In genomic region chr9:36037580-36038169, GRCh38 we compare ENCODE assay signal across 8 cellular contexts. TPM values are rescaled to one million over a fixed set of nuclear protein-coding genes. Genes with fewer than 3 reads are reported as not detected.
DNase-seq lines count a peak whose midpoint lies in the region; ATAC-seq lines count a peak whose summit lies in the region.

No MANE protein-coding gene starts in this region.

- peak; percentile 7 for DNase-seq in activated T-cell treated with anti-CD3 and anti-CD28 coated beads for 1 hour (ENCODE audit: low read depth)
- DNase-seq in activated T-cell treated with anti-CD3 and anti-CD28 coated beads, Interleukin-2, amount 50 U/mL, for 48 hours = no peak
- no peak for DNase-seq in SJCRH30
- DNase-seq in effector memory CD4-positive, alpha-beta T cell = no peak
- peak; percentile 30 for DNase-seq in midbrain (lab: John Stamatoyannopoulos, UW)
- no peak for DNase-seq in aorta
- no peak for DNase-seq in NCI-H69 (lab: John Stamatoyannopoulos, UW)

- H3K4me3 ChIP-seq in SJCRH30 (peak overlapping the region; percentile 91), aorta (ENCODE audit: low read length in 2 of 2) (peak overlapping the region; percentile 85 to 90)
- H3K4me3 ChIP-seq in effector memory CD4-positive, alpha-beta T cell (ENCODE audit: insufficient read depth, low read depth, low read length, poor library complexity, severe bottlenecking) = peak overlapping the region; percentile 88

- peak overlapping the region; percentile 55 for H3K27ac ChIP-seq in SJCRH30
- H3K27ac ChIP-seq in effector memory CD4-positive, alpha-beta T cell (ENCODE audit: insufficient read depth, low read length, poor library complexity, severe bottlenecking) = peak overlapping the region; percentile 62
- H3K27ac ChIP-seq in aorta (ENCODE audit: low read depth in 1 of 2, low read length in 2 of 2) = peak overlapping the region in 1 of 2 donors; percentile 55

- intact Hi-C loops in aorta (cut with DNase I) = no loop called here

- H3K36me3 ChIP-seq in SJCRH30 (no peaks in the 10 kb centered on the region; the same call in 1 of the 2 replicates), aorta (ENCODE audit: control insufficient read depth in 1 of 2, insufficient read depth in 2 of 2, low read length in 1 of 2) (no peaks in the 10 kb centered on the region)
- H3K36me3 ChIP-seq in effector memory CD4-positive, alpha-beta T cell (ENCODE audit: control insufficient read depth, insufficient read depth, low read length) = no peaks in the 10 kb centered on the region

- H3K4me1 ChIP-seq in SJCRH30 = peaks cover 3% of the 10 kb centered on the region; the same call in 1 of the 2 replicates
- H3K4me1 ChIP-seq in effector memory CD4-positive, alpha-beta T cell (ENCODE audit: control insufficient read depth, insufficient read depth, low read length, poor library complexity, severe bottlenecking) = peaks cover 15% of the 10 kb centered on the region
- peaks cover 0 to 5% of the 10 kb centered on the region in 2 donors for H3K4me1 ChIP-seq in aorta (ENCODE audit: control insufficient read depth in 1 of 2, insufficient read depth in 2 of 2, low read length in 2 of 2)

- peak; percentile 30 for ATAC-seq in aorta (ENCODE audit: low FRiP score)
- no peak for ATAC-seq in GM18858 (IDR thresholded peaks at IDR 0.05; ENCODE audit: unreplicated experiment)

- WGBS in aorta, 2 donors = 17 to 18% methylated on average over 16 of the region's 16 CpGs

- no peaks in the 10 kb centered on the region for H3K27me3 ChIP-seq in SJCRH30
- H3K27me3 ChIP-seq in effector memory CD4-positive, alpha-beta T cell (replicated peaks; ENCODE audit: control insufficient read depth, insufficient read depth, low read length, poor library complexity, severe bottlenecking) = no peaks in the 10 kb centered on the region
- H3K27me3 ChIP-seq in aorta (ENCODE audit: control insufficient read depth in 1 of 2, insufficient read depth in 2 of 2, low read length in 1 of 2) = no peaks in the 10 kb centered on the region

- H3K9me3 ChIP-seq in SJCRH30 (replicated peaks) (no peaks in the 10 kb centered on the region), aorta (ENCODE audit: control insufficient read depth, low read length) (no peaks in the 10 kb centered on the region)
- H3K9me3 ChIP-seq in effector memory CD4-positive, alpha-beta T cell (ENCODE audit: control insufficient read depth, low read length) = no peaks in the 10 kb centered on the region

RNA-seq across cellular contexts. Expression of gene RECK, which starts 1.0 kb away (rescaled TPM):
- total RNA-seq in SJCRH30 (2014; rRNA removed; shearing (Covaris generic)) = 8.1 and 10.1 TPM in 2 replicates
- total RNA-seq in aorta = 10 to 100 TPM; 28.9 to 34.1 TPM
- polyA plus RNA-seq in aorta = 10 to 100 TPM in 1 of 2 donors, 1 to 10 TPM in 1; 6.0 to 19.9 TPM

Comparison
In these comparisons a context has a peak if more than half of its experiments do, and no peak if none do; other contexts are left out.
1. DNase-seq: peak in activated T-cell treated with anti-CD3 and anti-CD28 coated beads for 1 hour (single experiment) and midbrain (single experiment); none in activated T-cell treated with anti-CD3 and anti-CD28 coated beads, Interleukin-2, amount 50 U/mL, for 48 hours (0 of 2), SJCRH30 (0 of 2), effector memory CD4-positive, alpha-beta T cell (0 of 3), aorta (0 of 2) and NCI-H69 (single experiment).
2. Peak in every context shown above with its lines, with median percentiles within 50 percentile points of each other: H3K4me3 ChIP-seq.